ENCODE assay signal across 7 cellular contexts in the genomic region with DNA sequence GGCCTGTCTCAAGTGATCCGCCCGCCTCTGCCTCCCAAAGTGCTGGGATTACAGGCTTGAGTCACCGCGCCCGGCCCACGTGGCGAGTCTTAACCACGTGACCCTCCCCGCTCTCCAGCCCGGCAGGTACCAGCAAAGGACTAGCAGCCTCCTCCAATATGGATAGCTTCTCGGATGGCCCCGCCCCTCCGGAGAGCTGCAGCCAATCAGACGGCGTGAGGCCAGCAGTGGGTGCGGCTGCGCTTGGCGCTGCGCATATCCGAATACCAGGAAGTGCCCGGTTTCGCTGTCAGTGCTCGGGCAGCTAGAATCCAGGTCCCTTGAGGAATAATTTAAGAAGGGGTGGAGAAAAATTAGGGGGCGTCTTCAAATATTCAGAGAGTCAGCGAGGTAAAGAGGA. TPM values are rescaled to one million over a fixed set of nuclear protein-coding genes. Genes with fewer than 3 reads are reported as not detected.
A peak's percentile ranks its signal among the peaks of the same experiment; 100 is the strongest.
DNase-seq lines count a peak whose midpoint lies in the region; ATAC-seq and TF ChIP-seq lines count a peak whose summit lies in the region.

No MANE protein-coding gene starts in this region.

- H3K27me3 ChIP-seq in tibial nerve, result no peaks in the 10 kb centered on the region

- H3K27ac Mint-ChIP-seq in activated naive CD8-positive, alpha-beta T cell treated with anti-CD3 and anti-CD28 coated beads for 36 hours, result peak overlapping the region; percentile 89

- H3K4me3 ChIP-seq in tibial nerve, result peak overlapping the region; percentile 33 to 50 (median 42)

- DNase-seq in SHP77 treated with DMSO at 0.1 percent for 48 hours (lab: John Stamatoyannopoulos, UW) (peak; percentile 86), cardiac septum (ENCODE audit: low spot score) (peak; percentile 97), posterior vena cava (ENCODE audit: low spot score) (peak; percentile 98), tibial nerve (ENCODE audit: low spot score in 2 of 2) (peak; percentile 88)
- DNase-seq in activated naive CD8-positive, alpha-beta T cell treated with anti-CD3 and anti-CD28 coated beads for 36 hours, result peak; percentile 94

- peaks cover 11% of the 10 kb centered on the region for H3K4me1 Mint-ChIP-seq in activated naive CD8-positive, alpha-beta T cell treated with anti-CD3 and anti-CD28 coated beads for 36 hours

- ATAC-seq in GM18868 (IDR thresholded peaks at IDR 0.05; ENCODE audit: unreplicated experiment) (peak; percentile 76), HG03159 (IDR thresholded peaks at IDR 0.05; ENCODE audit: unreplicated experiment) (peak; percentile 82)

- peaks cover 3% of the 10 kb centered on the region for H3K36me3 Mint-ChIP-seq in activated naive CD8-positive, alpha-beta T cell treated with anti-CD3 and anti-CD28 coated beads for 36 hours

- intact Hi-C loops in cardiac septum (cut with DNase I) (no loop called here), posterior vena cava (cut with DNase I) (loop anchor here in 1 of 2 donors (10.0 kb wide), 1 partner anchor 278 kb away; no protein-coding TSS in a partner anchor)

- H3K36me3 ChIP-seq in tibial nerve, result no peaks in the 10 kb centered on the region

- no peak for TF ChIP-seq CTCF in tibial nerve (IDR thresholded peaks at IDR 0.05)

- no peak for TF ChIP-seq POLR2A in tibial nerve (IDR thresholded peaks at IDR 0.05)

- peaks cover 1% of the 10 kb centered on the region for H3K9me3 Mint-ChIP-seq in activated naive CD8-positive, alpha-beta T cell treated with anti-CD3 and anti-CD28 coated beads for 36 hours

- H3K27ac ChIP-seq in tibial nerve, result peak overlapping the region in 3 of 4 donors; percentile 67 to 70 (median 68)

- H3K4me3 Mint-ChIP-seq in activated naive CD8-positive, alpha-beta T cell treated with anti-CD3 and anti-CD28 coated beads for 36 hours, result peak overlapping the region; percentile 84

- WGBS in tibial nerve, 2 donors, result 3 to 4% methylated on average over 22 to 25 of the region's 25 CpGs

- no peaks in the 10 kb centered on the region for H3K27me3 Mint-ChIP-seq in activated naive CD8-positive, alpha-beta T cell treated with anti-CD3 and anti-CD28 coated beads for 36 hours

- no peaks in the 10 kb centered on the region for H3K9me3 ChIP-seq in tibial nerve

- peaks cover 0 to 17% (median 0%) of the 10 kb centered on the region in 4 donors for H3K4me1 ChIP-seq in tibial nerve

- peak in 1 of 2 donors; percentile 50 for TF ChIP-seq EP300 in tibial nerve (IDR thresholded peaks at IDR 0.05)

RNA-seq across cellular contexts. Expression of a gene that starts 14.7 kb away (rescaled TPM):
- total RNA-seq in activated naive CD8-positive, alpha-beta T cell treated with anti-CD3 and anti-CD28 coated beads for 36 hours, result 10 to 100 TPM; 43.4 to 45.8 TPM
- total RNA-seq in cardiac septum, result 20.2 TPM
- total RNA-seq in posterior vena cava, result 10 to 100 TPM; 38.0 to 44.6 TPM
- total RNA-seq in tibial nerve, result 10 to 100 TPM; 26.9 to 44.7 (median 36.2) TPM

Comparison
In these comparisons a context has a peak if more than half of its experiments do, and no peak if none do; other contexts are left out.
1. Peak in every context shown above with its lines: DNase-seq, ATAC-seq, H3K4me3 ChIP-seq and H3K27ac ChIP-seq.